ENCODE assay signal across 12 cellular contexts in genomic region chr17:5381542-5381941, GRCh38. TPM values are rescaled to one million over a fixed set of nuclear protein-coding genes. Genes with fewer than 3 reads are reported as not detected.
A peak's percentile ranks its signal among the peaks of the same experiment; 100 is the strongest.
DNase-seq lines count a peak whose midpoint lies in the region; ATAC-seq and TF ChIP-seq lines count a peak whose summit lies in the region.
"Had no signal": no experiment of that assay in that cellular context is flagged by ENCODE, and none has a peak within 500 bp of the region (broad histone marks: within the 10 kb centered on the region; RNA-seq: fewer than 3 reads in every experiment).

No MANE protein-coding gene starts in this region.

- peaks cover 97% of the 10 kb centered on the region for H3K36me3 ChIP-seq in suprapubic skin

- H3K27me3 Mint-ChIP-seq in neural crest cell (ENCODE audit: low read depth): no peaks in the 10 kb centered on the region

- ATAC-seq in HG02588 (IDR thresholded peaks at IDR 0.05; ENCODE audit: unreplicated experiment) (no peak), SK-N-SH treated with all-trans-retinoic acid at 6 μM for 48 hours (no peak; the same call in 2 of the 3 replicates)

- H3K4me1 Mint-ChIP-seq in neural crest cell: no peaks in the 10 kb centered on the region

- H3K9me3 ChIP-seq in suprapubic skin: no peaks in the 10 kb centered on the region

- TF ChIP-seq POLR2A in suprapubic skin (IDR thresholded peaks at IDR 0.05): no peak

- no peak overlapping the region for H3K27ac ChIP-seq in suprapubic skin

- H3K4me3 Mint-ChIP-seq in neural crest cell: peak overlapping the region; percentile 20

- no peak for TF ChIP-seq EP300 in suprapubic skin (IDR thresholded peaks at IDR 0.05)

- TF ChIP-seq CTCF in cardiac fibroblast (IDR thresholded peaks at IDR 0.05; ENCODE audit: low read depth, low read length): no peak
- TF ChIP-seq CTCF in neural crest cell (conservative IDR thresholded peaks at IDR 0.05): no peak
- TF ChIP-seq CTCF in suprapubic skin (IDR thresholded peaks at IDR 0.05): no peak

- H3K4me1 ChIP-seq in suprapubic skin: no peaks in the 10 kb centered on the region

- H3K36me3 Mint-ChIP-seq in neural crest cell (ENCODE audit: low read depth): peaks cover 40% of the 10 kb centered on the region

- DNase-seq in EL (peak; percentile 12), M059J (ENCODE audit: low read depth) (peak; percentile 24), cardiac fibroblast (ENCODE audit: low read depth in 2 of 2) (peak; percentile 31 to 41), neural crest cell (ENCODE audit: low read depth, low spot score) (no peak), suprapubic skin (ENCODE audit: low spot score in 2 of 2) (no peak)
- DNase-seq: activated CD8-positive, alpha-beta memory T cell treated with anti-CD3 and anti-CD28 coated beads for 24 hours; aorta; KG1; NCI-H2081 treated with DMSO at 0.1 percent for 48 hours; stimulated activated CD4-positive, alpha-beta T cell treated with anti-CD3 and anti-CD28 coated beads, Interleukin-4, amount 100 ng/mL, for 1 hour had no signal

- 92% methylated on average over 4 of the region's 4 CpGs for WGBS in suprapubic skin

- no peaks in the 10 kb centered on the region for H3K27me3 ChIP-seq in suprapubic skin

- H3K4me3 ChIP-seq in cardiac fibroblast (replicated peaks in 1 of 2; ENCODE audit: low read depth in 2 of 2, low read length in 2 of 2) (no peak overlapping the region), suprapubic skin (no peak overlapping the region)

- no peak overlapping the region for H3K27ac Mint-ChIP-seq in neural crest cell (ENCODE audit: unreplicated experiment)

- no peaks in the 10 kb centered on the region for H3K9me3 Mint-ChIP-seq in neural crest cell

TF ChIP-seq in SK-N-SH treated with all-trans-retinoic acid at 6 μM for 48 hours, 23 proteins besides CTCF, POLR2A, EP300 and RAD21:
- TF ChIP-seq OSR1 (CRISPR knock-in tag; IDR thresholded peaks at IDR 0.05) (no peak), TSHZ2 (CRISPR knock-in tag; IDR thresholded peaks at IDR 0.05) (no peak), ESRRG (CRISPR knock-in tag; IDR thresholded peaks at IDR 0.05) (no peak), ZFP3 (CRISPR knock-in tag; IDR thresholded peaks at IDR 0.05) (no peak), CREB5 (CRISPR knock-in tag; IDR thresholded peaks at IDR 0.05; ENCODE audit: low read depth) (no peak), ZNF8 (CRISPR knock-in tag; IDR thresholded peaks at IDR 0.05) (no peak), ARNTL (CRISPR knock-in tag; IDR thresholded peaks at IDR 0.05; ENCODE audit: borderline replicate concordance, low read depth) (no peak), ZFP30 (CRISPR knock-in tag; IDR thresholded peaks at IDR 0.05) (no peak)
TF ChIP-seq in SK-N-SH treated with all-trans-retinoic acid at 6 μM for 48 hours: peak in this region for 0.

RNA-seq across cellular contexts. Expression of gene NUP88, which starts 37.9 kb away (rescaled TPM):
- total RNA-seq in M059J (2014; rRNA removed; shearing (Covaris generic)): 73.4 and 76.6 TPM in 2 replicates
- total RNA-seq in neural crest cell (91.2 and 102 TPM in 2 replicates), suprapubic skin (10 to 100 TPM; 64.4 to 87.1 (median 75.6) TPM)

RNA-seq across cellular contexts. Expression of gene RPAIN, which starts 38.4 kb away (rescaled TPM):
- total RNA-seq in M059J (2014; rRNA removed; shearing (Covaris generic)): 30.7 and 55.3 TPM in 2 replicates
- 99.8 and 103 TPM in 2 replicates for total RNA-seq in neural crest cell
- 10 to 100 TPM; 29.2 to 81.7 (median 34.8) TPM for total RNA-seq in suprapubic skin

RNA-seq across cellular contexts. Expression of gene C1QBP, which starts 57.4 kb away (rescaled TPM):
- 223 and 244 TPM in 2 replicates for total RNA-seq in M059J (2014; rRNA removed; shearing (Covaris generic))
- total RNA-seq in neural crest cell: 202 and 221 TPM in 2 replicates
- total RNA-seq in suprapubic skin: 100 to 1,000 TPM in 3 of 4 donors, 10 to 100 TPM in 1; 55.7 to 173 (median 117) TPM

Comparison
In these comparisons a context has a peak if more than half of its experiments do, and no peak if none do; other contexts are left out.
1. DNase-seq: peak in EL (single experiment), M059J (single experiment) and cardiac fibroblast (2 of 2); none in neural crest cell (single experiment) and suprapubic skin (0 of 2).